32 cellular contexts compared by ENCODE assay signal in genomic region chr5:154419236-154419635, GRCh38. TPM values are rescaled to one million over a fixed set of nuclear protein-coding genes. Genes with fewer than 3 reads are reported as not detected.
"Had no signal": no experiment of that assay in that cellular context is flagged by ENCODE, and none has a peak within 500 bp of the region (broad histone marks: within the 10 kb centered on the region; RNA-seq: fewer than 3 reads in every experiment).

No MANE protein-coding gene starts in this region.

- H3K27ac ChIP-seq: ascending aorta, breast epithelium, cardiac muscle cell, colonic mucosa, dorsolateral prefrontal cortex had no signal

- H3K9me3 Mint-ChIP-seq: activated CD4-positive, alpha-beta memory T cell treated with anti-CD3 and anti-CD28 coated beads, Interleukin-2, amount 10 ng/mL, durations not matched to agents 7 days and 5 days; activated naive CD4-positive, alpha-beta T cell treated with anti-CD3 and anti-CD28 coated beads, Interleukin-2, amount 10 ng/mL, durations not matched to agents 7 days and 5 days had no signal

- H3K9me3 ChIP-seq: ascending aorta, breast epithelium, colonic mucosa had no signal

- ATAC-seq: activated naive CD4-positive, alpha-beta T cell treated with anti-CD3 and anti-CD28 coated beads, Interleukin-2, amount 50 U/mL, for 72 hours; activated T-cell treated with anti-CD3 and anti-CD28 coated beads, Interleukin-2, amount 50 U/mL, for 72 hours had no signal

- H3K27me3 Mint-ChIP-seq: activated CD4-positive, alpha-beta memory T cell treated with anti-CD3 and anti-CD28 coated beads, Interleukin-2, amount 10 ng/mL, durations not matched to agents 7 days and 5 days; activated CD4-positive, alpha-beta T cell treated with anti-CD3 and anti-CD28 coated beads, Interleukin-2, amount 10 ng/mL, durations not matched to agents 7 days and 5 days; activated naive CD4-positive, alpha-beta T cell treated with anti-CD3 and anti-CD28 coated beads, Interleukin-2, amount 10 ng/mL, durations not matched to agents 7 days and 5 days; activated naive CD8-positive, alpha-beta T cell treated with anti-CD3 and anti-CD28 coated beads, Interleukin-2, amount 10 ng/mL, durations not matched to agents 7 days and 5 days; activated T-cell treated with anti-CD3 and anti-CD28 coated beads, Interleukin-2, amount 50 U/mL, for 24 hours; brain; dendritic cell treated with granulocyte-macrophage colony-stimulating factor and Interleukin-4, amounts not matched to agents 40 ng/mL and 50 ng/mL, for 4 days had no signal

- H3K4me3 ChIP-seq: ascending aorta, breast epithelium, cardiac muscle cell, colonic mucosa, dorsolateral prefrontal cortex had no signal

- H3K27ac Mint-ChIP-seq: activated CD4-positive, alpha-beta memory T cell treated with anti-CD3 and anti-CD28 coated beads, Interleukin-2, amount 10 ng/mL, durations not matched to agents 7 days and 5 days; activated CD4-positive, alpha-beta T cell treated with anti-CD3 and anti-CD28 coated beads, Interleukin-2, amount 10 ng/mL, durations not matched to agents 7 days and 5 days; activated naive CD4-positive, alpha-beta T cell treated with anti-CD3 and anti-CD28 coated beads, Interleukin-2, amount 10 ng/mL, durations not matched to agents 7 days and 5 days; activated T-cell treated with anti-CD3 and anti-CD28 coated beads, Interleukin-2, amount 50 U/mL, for 24 hours; dendritic cell treated with granulocyte-macrophage colony-stimulating factor and Interleukin-4, amounts not matched to agents 40 ng/mL and 50 ng/mL, for 4 days; endodermal cell had no signal

- H3K4me1 ChIP-seq: ascending aorta, breast epithelium, colonic mucosa had no signal

- DNase-seq: activated CD4-positive, alpha-beta memory T cell treated with anti-CD3 and anti-CD28 coated beads, Interleukin-2, amount 10 ng/mL, durations not matched to agents 7 days and 5 days; activated CD4-positive, alpha-beta T cell treated with anti-CD3 and anti-CD28 coated beads for 4 hours; activated CD4-positive, alpha-beta T cell treated with anti-CD3 and anti-CD28 coated beads, Interleukin-2, amount 10 ng/mL, durations not matched to agents 7 days and 5 days; activated CD4-positive, alpha-beta T cell treated with anti-CD3 and anti-CD28 coated beads, Interleukin-2, amount 50 U/mL, for 4 hours; activated CD4-positive, CD25-positive, alpha-beta regulatory T cell; activated CD4-positive, CD25-positive, alpha-beta regulatory T cell treated with anti-CD3 and anti-CD28 coated beads, Interleukin-2, amount 50 U/mL, for 72 hours; activated CD8-positive, alpha-beta memory T cell treated with anti-CD3 and anti-CD28 coated beads, Interleukin-2, amount 50 U/mL, for 48 hours; activated gamma-delta T cell; activated naive CD4-positive, alpha-beta T cell; activated naive CD4-positive, alpha-beta T cell treated with anti-CD3 and anti-CD28 coated beads, Interleukin-2, amount 10 ng/mL, durations not matched to agents 7 days and 5 days; activated naive CD8-positive, alpha-beta T cell treated with anti-CD3 and anti-CD28 coated beads, Interleukin-2, amount 10 ng/mL, durations not matched to agents 7 days and 5 days; activated T-cell treated with anti-CD3 and anti-CD28 coated beads for 4 hours; activated T-cell treated with anti-CD3 and anti-CD28 coated beads, Interleukin-2, amount 50 U/mL, for 24 hours; activated T-cell treated with anti-CD3 and anti-CD28 coated beads, Interleukin-2, amount 50 U/mL, for 72 hours; central memory CD4-positive, alpha-beta T cell; cerebellar nuclear complex; colonic mucosa; dorsolateral prefrontal cortex; effector memory CD4-positive, alpha-beta T cell; endodermal cell; erythroblast; foreskin fibroblast; T-helper 1 cell; T-helper 2 cell had no signal

- H3K27me3 ChIP-seq: ascending aorta, breast epithelium, cardiac muscle cell, colonic mucosa, dorsolateral prefrontal cortex had no signal

- H3K36me3 ChIP-seq: breast epithelium, cardiac muscle cell, colonic mucosa had no signal

- H3K4me3 Mint-ChIP-seq: activated CD4-positive, alpha-beta memory T cell treated with anti-CD3 and anti-CD28 coated beads, Interleukin-2, amount 10 ng/mL, durations not matched to agents 7 days and 5 days; activated CD4-positive, alpha-beta T cell treated with anti-CD3 and anti-CD28 coated beads, Interleukin-2, amount 10 ng/mL, durations not matched to agents 7 days and 5 days; activated naive CD4-positive, alpha-beta T cell treated with anti-CD3 and anti-CD28 coated beads, Interleukin-2, amount 10 ng/mL, durations not matched to agents 7 days and 5 days; activated naive CD8-positive, alpha-beta T cell treated with anti-CD3 and anti-CD28 coated beads, Interleukin-2, amount 10 ng/mL, durations not matched to agents 7 days and 5 days; activated T-cell treated with anti-CD3 and anti-CD28 coated beads, Interleukin-2, amount 50 U/mL, for 24 hours; activated T-cell treated with anti-CD3 and anti-CD28 coated beads, Interleukin-2, amount 50 U/mL, for 72 hours; dendritic cell treated with granulocyte-macrophage colony-stimulating factor and Interleukin-4, amounts not matched to agents 40 ng/mL and 50 ng/mL, for 4 days; endodermal cell had no signal

RNA-seq across cellular contexts. Expression of gene HAND1, which starts 58.8 kb away (rescaled TPM):
- total RNA-seq: activated CD4-positive, alpha-beta memory T cell treated with anti-CD3 and anti-CD28 coated beads, Interleukin-2, amount 10 ng/mL, durations not matched to agents 7 days and 5 days; activated CD4-positive, alpha-beta T cell treated with anti-CD3 and anti-CD28 coated beads, Interleukin-2, amount 10 ng/mL, durations not matched to agents 7 days and 5 days; activated CD8-positive, alpha-beta memory T cell treated with anti-CD3 and anti-CD28 coated beads for 36 hours; activated naive CD4-positive, alpha-beta T cell treated with anti-CD3 and anti-CD28 coated beads, Interleukin-2, amount 50 U/mL, for 72 hours; activated naive CD8-positive, alpha-beta T cell treated with anti-CD3 and anti-CD28 coated beads, Interleukin-2, amount 10 ng/mL, durations not matched to agents 7 days and 5 days; activated T-cell treated with anti-CD3 and anti-CD28 coated beads, Interleukin-2, amount 50 U/mL, for 72 hours; ascending aorta; endodermal cell; frontal cortex had no signal
